In the genomic region with DNA sequence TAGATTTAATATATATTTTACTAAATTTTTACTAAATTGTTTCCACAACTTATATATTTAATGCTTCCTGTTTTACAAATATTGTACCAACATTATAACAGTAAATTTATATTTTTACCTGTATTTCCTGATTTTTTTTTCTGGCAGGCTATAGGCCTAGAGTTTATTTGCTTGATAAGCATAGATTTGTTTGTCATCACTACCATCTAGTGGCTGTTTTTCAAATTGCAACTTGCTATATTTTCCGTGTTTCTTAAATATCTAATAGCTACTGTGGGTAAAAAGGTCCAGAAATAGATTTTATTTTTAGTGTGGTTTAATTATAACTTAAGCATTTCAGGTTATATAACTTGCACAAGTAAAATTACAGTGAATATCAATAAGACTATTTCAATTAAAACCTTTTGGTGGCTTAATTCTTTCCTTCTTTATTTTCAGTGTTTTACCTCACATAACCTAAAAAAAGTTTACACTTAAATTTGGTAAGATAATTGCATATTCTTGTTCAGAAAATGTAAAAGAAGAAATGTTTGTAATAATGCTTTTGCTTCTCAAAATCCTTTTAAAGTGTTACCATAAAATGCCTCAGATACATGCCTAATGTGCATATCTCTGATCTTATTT, we compare ENCODE assay signal across 8 cellular contexts.
DNase-seq lines count a peak whose midpoint lies in the region; ATAC-seq and TF ChIP-seq lines count a peak whose summit lies in the region.

No MANE protein-coding gene starts in this region.

- H3K27ac ChIP-seq in esophagus squamous epithelium (no peak overlapping the region), ovary (no peak overlapping the region)

- peak; percentile 63 for ATAC-seq in GM19035 (IDR thresholded peaks at IDR 0.05; ENCODE audit: unreplicated experiment)

- H3K9me3 ChIP-seq in esophagus squamous epithelium = no peaks in the 10 kb centered on the region
- H3K9me3 ChIP-seq in ovary = no peaks in the 10 kb centered on the region

- no peaks in the 10 kb centered on the region for H3K27me3 ChIP-seq in esophagus squamous epithelium
- no peaks in the 10 kb centered on the region for H3K27me3 ChIP-seq in ovary

- H3K4me3 ChIP-seq in esophagus squamous epithelium (no peak overlapping the region), ovary (no peak overlapping the region)

- WGBS in esophagus squamous epithelium, 2 donors = 0% methylated on average over 1 of the region's 1 CpG
- WGBS in ovary, 3 donors = 0 to 4% (median 1%) methylated on average over 1 of the region's 1 CpG

- H3K4me1 ChIP-seq in esophagus squamous epithelium (peaks cover 0 to 3% (median 0%) of the 10 kb centered on the region in 3 donors), ovary (ENCODE audit: insufficient read depth) (no peaks in the 10 kb centered on the region)

- no TSS peak for BruUV-seq in Calu3 (replicated peaks; lab: Mats Ljungman, UMichigan)

- DNase-seq in Calu3 (peak; percentile 0), HuH-7.5 (ENCODE audit: low spot score) (peak; percentile 3), RPMI8226 (peak; percentile 48), esophagus squamous epithelium (lab: John Stamatoyannopoulos, UW) (no peak), ovary (no peak), 8988T (no peak), amniotic stem cell (lab: John Stamatoyannopoulos, UW) (no peak)

- CTCF ChIA-PET in Calu3 (lab: Charles Lee) = interaction anchor here (2.1 kb wide), 1 partner anchor 118 kb away, joined by 19 read pairs; no protein-coding TSS in a partner anchor

- TF ChIP-seq CTCF in Calu3 (IDR thresholded peaks at IDR 0.05; ENCODE audit: unreplicated experiment) (no peak), esophagus squamous epithelium (IDR thresholded peaks at IDR 0.05) (peak; percentile 79 to 96 (median 90)), ovary (IDR thresholded peaks at IDR 0.05) (peak; percentile 46 to 74 (median 71))

- intact Hi-C loops in Calu3 (cut with micrococcal nuclease; ENCODE audit: unreplicated experiment) (loop anchor here (1.0 kb wide), 1 partner anchor 117 kb away; no protein-coding TSS in a partner anchor), esophagus squamous epithelium (cut with DNase I) (no loop called here), ovary (cut with DNase I) (loop anchor here in 3 of 4 donors (5.0 to 10.0 kb wide), 3 partner anchors 114 to 119 kb away; no protein-coding TSS in a partner anchor)

- no peaks in the 10 kb centered on the region for H3K27me3 Mint-ChIP-seq in Calu3 (ENCODE audit: unreplicated experiment)

- H3K27ac Mint-ChIP-seq in Calu3 (ENCODE audit: unreplicated experiment) = no peak overlapping the region

- TF ChIP-seq POLR2A in esophagus squamous epithelium (IDR thresholded peaks at IDR 0.05) = no peak
- TF ChIP-seq POLR2A in ovary (IDR thresholded peaks at IDR 0.05) = no peak

- no peak overlapping the region for H3K4me3 Mint-ChIP-seq in Calu3 (ENCODE audit: low read depth, unreplicated experiment)

- H3K36me3 ChIP-seq in esophagus squamous epithelium = peaks cover 0 to 41% (median 0%) of the 10 kb centered on the region in 3 donors
- no peaks in the 10 kb centered on the region for H3K36me3 ChIP-seq in ovary

- H3K4me1 Mint-ChIP-seq in Calu3 (ENCODE audit: low read depth, unreplicated experiment) = no peaks in the 10 kb centered on the region

- H3K9me3 Mint-ChIP-seq in Calu3 (ENCODE audit: low read depth, unreplicated experiment) = no peaks in the 10 kb centered on the region

- H3K36me3 Mint-ChIP-seq in Calu3 (ENCODE audit: insufficient read depth, unreplicated experiment) = no peaks in the 10 kb centered on the region

- no peak for TF ChIP-seq EP300 in ovary (IDR thresholded peaks at IDR 0.05)

Comparison
In these comparisons a context has a peak if more than half of its experiments do, and no peak if none do; other contexts are left out.
1. DNase-seq: peak in Calu3 (single experiment), HuH-7.5 (single experiment) and RPMI8226 (single experiment); none in esophagus squamous epithelium (single experiment), ovary (0 of 5), 8988T (single experiment) and amniotic stem cell (single experiment).